Comparison of ENCODE assay signal across 14 cellular contexts in genomic region chr7:108468246-108468645, GRCh38. TPM values are rescaled to one million over a fixed set of nuclear protein-coding genes. Genes with fewer than 3 reads are reported as not detected.
DNase-seq lines count a peak whose midpoint lies in the region; ATAC-seq and TF ChIP-seq lines count a peak whose summit lies in the region.
"Had no signal": no experiment of that assay in that cellular context is flagged by ENCODE, and none has a peak within 500 bp of the region (broad histone marks: within the 10 kb centered on the region; RNA-seq: fewer than 3 reads in every experiment).

No MANE protein-coding gene starts in this region.

- H3K4me3 Mint-ChIP-seq in H9 = no peak overlapping the region
- no peak overlapping the region for H3K4me3 Mint-ChIP-seq in WTC11
- H3K4me3 Mint-ChIP-seq: CD8-positive, alpha-beta memory T cell had no signal

- DNase-seq in H9 (no peak), WTC11 (ENCODE audit: low spot score) (no peak), lung (ENCODE audit: low spot score) (no peak), cerebellum (ENCODE audit: low spot score) (no peak), RWPE1 (ENCODE audit: low spot score) (no peak)
- DNase-seq in activated effector memory CD4-positive, alpha-beta T cell treated with anti-CD3 and anti-CD28 coated beads, Interleukin-2, amount 50 U/mL, for 16 hours = no peak
- DNase-seq: BE2C; CD8-positive, alpha-beta memory T cell; NCI-H1092; NCI-H1694 treated with DMSO at 0.1 percent for 48 hours; NCI-H510A treated with DMSO at 0.1 percent for 48 hours; PC-9; SK-N-SH had no signal

- H4K91ac ChIP-seq in H9 (ENCODE audit: insufficient read length, low read depth, low read length) = no peak overlapping the region

- H2BK15ac ChIP-seq in H9 (ENCODE audit: low read depth, low read length) = no peak overlapping the region

- WGBS in H9 (ENCODE audit: extremely low coverage, insufficient read length, low lambda C conversion rate) = no CpG with 5 or more reads among the region's 4 CpGs
- 55 to 64% methylated on average over 4 of the region's 4 CpGs for WGBS in lung, 2 donors

- no peaks in the 10 kb centered on the region for H3K9me3 Mint-ChIP-seq in H9
- H3K9me3 Mint-ChIP-seq in WTC11 = no peaks in the 10 kb centered on the region
- H3K9me3 Mint-ChIP-seq: CD8-positive, alpha-beta memory T cell had no signal

- POLR2A ChIA-PET in WTC11 (lab: Charles Lee) (interaction anchor here (0.5 to 0.7 kb wide), 2 partner anchors 292 to 832 kb away, joined by 3 read pairs; no protein-coding TSS in a partner anchor), RWPE1 (lab: Yijun Ruan, JAX; ENCODE audit: low non-redundant PET) (no interaction called here)

- H3K56ac ChIP-seq in H9 (ENCODE audit: insufficient read length, low read depth, low read length) = no peak overlapping the region

- H3K4me2 ChIP-seq in BLaER1 (peak overlapping the region; percentile 46; the same call in 1 of the 2 replicates), H9 (ENCODE audit: insufficient read depth, insufficient read length, low read length) (no peak overlapping the region)
- H3K4me2 ChIP-seq: PC-9, SK-N-SH had no signal

- H3K27me3 ChIP-seq in BLaER1 (peaks cover 3% of the 10 kb centered on the region; the same call in 1 of the 2 replicates), H9 (ENCODE audit: insufficient read depth, low read length) (no peaks in the 10 kb centered on the region), lung (ENCODE audit: control insufficient read depth, insufficient read depth) (no peaks in the 10 kb centered on the region)
- H3K27me3 ChIP-seq: BE2C had no signal

- H3K4ac ChIP-seq in H9 (ENCODE audit: low read depth, low read length) = no peak overlapping the region

- peaks cover 2% of the 10 kb centered on the region; the same call in 1 of the 2 replicates for H3K27me3 Mint-ChIP-seq in H9 (ENCODE audit: low read depth)
- no peaks in the 10 kb centered on the region for H3K27me3 Mint-ChIP-seq in WTC11 (ENCODE audit: low read depth)

- no peak overlapping the region for H4K8ac ChIP-seq in H9 (replicated peaks; ENCODE audit: insufficient read length, low read depth, low read length)

- TF ChIP-seq CTCF in H9 (conservative IDR thresholded peaks at IDR 0.05) = no peak
- no peak for TF ChIP-seq CTCF in WTC11 (IDR thresholded peaks at IDR 0.05)
- TF ChIP-seq CTCF in lung (IDR thresholded peaks at IDR 0.05; ENCODE audit: control extremely low read depth, extremely low read depth) = no peak
- no peak for TF ChIP-seq CTCF in RWPE1 (conservative IDR thresholded peaks at IDR 0.05; ENCODE audit: low read depth)

- H3K4me3 ChIP-seq in BLaER1 (no peak overlapping the region), lung (no peak overlapping the region)
- H3K4me3 ChIP-seq: PC-9 had no signal

- no peak overlapping the region for H2BK20ac ChIP-seq in H9 (ENCODE audit: low read depth, low read length, poor library complexity, severe bottlenecking)

- H3K4me1 Mint-ChIP-seq in H9 = peaks cover 10 to 12% of the 10 kb centered on the region in 2 experiments
- peaks cover 13% of the 10 kb centered on the region for H3K4me1 Mint-ChIP-seq in WTC11

- peak; percentile 78 for ATAC-seq in WTC11
- peak; percentile 41 for ATAC-seq in lung (ENCODE audit: insufficient read depth, low FRiP score)

- no peaks in the 10 kb centered on the region for H3K36me3 Mint-ChIP-seq in H9 (ENCODE audit: insufficient read depth in 1 of 3, low read depth in 3 of 3)
- no peaks in the 10 kb centered on the region for H3K36me3 Mint-ChIP-seq in WTC11

- no peak overlapping the region for H4K5ac ChIP-seq in H9 (ENCODE audit: insufficient read length, low read depth, low read length)

- no peak overlapping the region for H3T11ph ChIP-seq in H9 (ENCODE audit: low read length)

- peak overlapping the region; percentile 28 to 89 (median 59); a peak in 5 of 7 replicates for H3K27ac Mint-ChIP-seq in H9
- no peak overlapping the region for H3K27ac Mint-ChIP-seq in WTC11
- H3K27ac Mint-ChIP-seq: CD8-positive, alpha-beta memory T cell had no signal

- H3K79me1 ChIP-seq in H9 (ENCODE audit: insufficient read depth, low read depth, low read length, poor library complexity, severe bottlenecking) = no peaks in the 10 kb centered on the region

- peaks cover 14% of the 10 kb centered on the region for H3K4me1 ChIP-seq in BLaER1
- H3K4me1 ChIP-seq in H9 (ENCODE audit: insufficient read depth, low read length) = no peaks in the 10 kb centered on the region
- no peaks in the 10 kb centered on the region for H3K4me1 ChIP-seq in lung (ENCODE audit: control insufficient read depth in 2 of 2, insufficient read depth in 2 of 2, low read length in 2 of 2)
- H3K4me1 ChIP-seq: BE2C had no signal

- H3K36me3 ChIP-seq in BLaER1 = no peaks in the 10 kb centered on the region
- peaks cover 2 to 6% of the 10 kb centered on the region in 2 donors for H3K36me3 ChIP-seq in lung (ENCODE audit: control insufficient read depth in 2 of 2, insufficient read depth in 2 of 2, low read length in 2 of 2)
- H3K36me3 ChIP-seq: BE2C had no signal

- CTCF ChIA-PET in WTC11 (lab: Charles Lee) (interaction anchor here (1.1 to 2.4 kb wide), 7 partner anchors 8 to 451 kb away, joined by 3 to 15 read pairs (median 7); partner anchors contain the start of gene NRCAM), RWPE1 (lab: Yijun Ruan, JAX) (interaction anchor here (0.6 kb wide), 1 partner anchor 232 kb away, joined by 6 read pairs; no protein-coding TSS in a partner anchor)

- H2BK120ac ChIP-seq in H9 (ENCODE audit: low read depth, low read length, poor library complexity, severe bottlenecking) = no peak overlapping the region

- no peak overlapping the region for H3K27ac ChIP-seq in BLaER1
- H3K27ac ChIP-seq in H9 (ENCODE audit: insufficient read length, low read depth, low read length) = no peak overlapping the region
- no peak overlapping the region for H3K27ac ChIP-seq in lung (ENCODE audit: low read depth in 1 of 2, low read length in 1 of 2)
- no peak overlapping the region for H3K27ac ChIP-seq in RWPE1
- H3K27ac ChIP-seq: PC-9 had no signal

- no peaks in the 10 kb centered on the region for H3K79me2 ChIP-seq in H9 (ENCODE audit: insufficient read depth, low read length)

- H2BK5ac ChIP-seq in H9 (ENCODE audit: insufficient read length, low read length) = no peak overlapping the region

- peaks cover 19% of the 10 kb centered on the region; the same call in 1 of the 2 replicates for H4K20me1 ChIP-seq in BLaER1
- no peaks in the 10 kb centered on the region for H4K20me1 ChIP-seq in H9 (ENCODE audit: control insufficient read depth, insufficient read depth, insufficient read length)

- no peaks in the 10 kb centered on the region for H3K23me2 ChIP-seq in H9 (ENCODE audit: insufficient read length, low read depth, low read length, poor library complexity, severe bottlenecking)

- H3K9me3 ChIP-seq in BLaER1 (no peaks in the 10 kb centered on the region), H9 (ENCODE audit: control insufficient read depth, low read depth, low read length) (no peaks in the 10 kb centered on the region), lung (ENCODE audit: control insufficient read depth in 2 of 2, insufficient read depth in 1 of 2, low read length in 1 of 2) (no peaks in the 10 kb centered on the region)
- H3K9me3 ChIP-seq: BE2C, SK-N-SH had no signal

- no peak overlapping the region for H3K9ac ChIP-seq in BLaER1
- H3K9ac ChIP-seq in H9 (ENCODE audit: extremely low read depth, insufficient read length, low read length) = no peak overlapping the region
- H3K9ac ChIP-seq: SK-N-SH had no signal

- H2AFZ ChIP-seq in H9 (ENCODE audit: low read length) = no peak overlapping the region
- H2AFZ ChIP-seq: PC-9 had no signal

- H3K23ac ChIP-seq in H9 (ENCODE audit: insufficient read length, low read depth, low read length) = no peak overlapping the region

- H2BK12ac ChIP-seq in H9 (ENCODE audit: insufficient read length, low read depth, low read length) = no peak overlapping the region

- H3K14ac ChIP-seq in H9 (ENCODE audit: insufficient read depth, low read length) = no peak overlapping the region

- H2AK5ac ChIP-seq in H9 (ENCODE audit: insufficient read length, low read length) = no peak overlapping the region

- H3K18ac ChIP-seq in H9 (ENCODE audit: insufficient read length, low read depth, low read length) = no peak overlapping the region

TF ChIP-seq in WTC11, 78 proteins besides CTCF, POLR2A, EP300 and RAD21:
- TF ChIP-seq FOXP4 (CRISPR knock-in tag; IDR thresholded peaks at IDR 0.05) = no peak
- TF ChIP-seq TCF7 (CRISPR knock-in tag; IDR thresholded peaks at IDR 0.05; ENCODE audit: low read depth) = no peak
- no peak for TF ChIP-seq ZNF396 (CRISPR knock-in tag; IDR thresholded peaks at IDR 0.05; ENCODE audit: borderline replicate concordance)
- TF ChIP-seq KAT7 (CRISPR knock-in tag; IDR thresholded peaks at IDR 0.05; ENCODE audit: borderline replicate concordance) = no peak
TF ChIP-seq in WTC11: peak in this region for 0.

RNA-seq across cellular contexts. Expression of gene NRCAM, which starts 12.0 kb away (rescaled TPM):
- total RNA-seq in H9 (2021) (1.8 and 2.3 TPM in 2 replicates), WTC11 (2021) (2.6 to 2.9 TPM (median 2.7 TPM) in 3 replicates), lung (10 to 100 TPM; 15.5 to 32.4 TPM), cerebellum (194 TPM)
- polyA plus RNA-seq in lung = 1 to 10 TPM; 2.5 to 6.4 TPM

RNA-seq across cellular contexts. Expression of gene PNPLA8, which starts 57.7 kb away (rescaled TPM):
- total RNA-seq in H9 (2021) (10.7 and 11.7 TPM in 2 replicates), WTC11 (2021) (11.1 to 12.4 TPM (median 11.4 TPM) in 3 replicates), lung (10 to 100 TPM; 24.6 to 49.7 TPM), cerebellum (49.3 TPM)
- polyA plus RNA-seq in lung = 10 to 100 TPM; 14.2 to 26.3 TPM
